Comparison of ENCODE assay signal across 8 cellular contexts in the genomic region with DNA sequence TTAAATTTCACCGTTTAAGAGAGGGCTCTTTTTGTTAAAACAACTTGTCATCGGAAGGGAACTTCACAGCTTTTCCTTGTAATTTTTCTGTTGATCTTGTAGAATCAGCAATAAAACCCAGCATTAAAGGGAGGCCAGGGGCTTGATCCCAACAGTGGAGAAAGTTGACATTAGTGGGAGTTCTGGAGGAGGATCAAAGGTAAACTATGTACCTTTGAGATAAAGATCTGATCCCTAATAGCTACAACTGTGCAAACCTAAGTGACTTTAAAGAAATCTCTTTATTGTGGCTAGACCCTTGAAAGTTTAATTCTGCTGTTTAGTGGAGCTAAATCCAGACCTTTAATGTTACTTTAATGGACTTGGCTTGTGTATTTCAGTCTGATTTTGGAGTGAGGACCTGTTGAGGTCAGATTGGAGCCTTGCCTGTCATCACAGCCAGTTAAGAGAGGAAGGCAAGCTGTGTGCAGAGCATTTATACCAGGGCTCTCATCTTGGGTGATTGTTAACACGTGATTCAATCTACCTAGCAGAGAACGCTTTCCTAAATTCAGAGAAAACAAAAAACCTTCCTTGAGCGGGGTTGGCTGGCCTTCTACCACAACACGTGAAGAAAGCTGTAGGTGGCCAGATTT. TPM values are rescaled to one million over a fixed set of nuclear protein-coding genes. Genes with fewer than 3 reads are reported as not detected.
A peak's percentile ranks its signal among the peaks of the same experiment; 100 is the strongest.
DNase-seq lines count a peak whose midpoint lies in the region; ATAC-seq and TF ChIP-seq lines count a peak whose summit lies in the region.

No MANE protein-coding gene starts in this region.

- peaks cover 26% of the 10 kb centered on the region for H3K36me3 Mint-ChIP-seq in activated T-helper 17 cell treated with anti-CD3 and anti-CD28 coated beads, Interleukin-2, amount 50 U/mL, for 72 hours (ENCODE audit: low read depth)

- peak overlapping the region; percentile 92 for H3K27ac Mint-ChIP-seq in activated T-helper 17 cell treated with anti-CD3 and anti-CD28 coated beads, Interleukin-2, amount 50 U/mL, for 72 hours

- peak overlapping the region; percentile 94 for H3K4me3 Mint-ChIP-seq in activated T-helper 17 cell treated with anti-CD3 and anti-CD28 coated beads, Interleukin-2, amount 50 U/mL, for 72 hours

- no peaks in the 10 kb centered on the region for H3K27me3 Mint-ChIP-seq in activated T-helper 17 cell treated with anti-CD3 and anti-CD28 coated beads, Interleukin-2, amount 50 U/mL, for 72 hours

- TF ChIP-seq POLR2A in erythroblast (IDR thresholded peaks at IDR 0.05; ENCODE audit: low read length): no peak

- peak; percentile 30 for ATAC-seq in activated T-helper 17 cell treated with anti-CD3 and anti-CD28 coated beads, Interleukin-2, amount 50 U/mL, for 72 hours (replicated peaks)
- ATAC-seq in HG03159 (IDR thresholded peaks at IDR 0.05; ENCODE audit: unreplicated experiment) (no peak), GM19452 (IDR thresholded peaks at IDR 0.05; ENCODE audit: unreplicated experiment) (no peak), GM18858 (IDR thresholded peaks at IDR 0.05; ENCODE audit: unreplicated experiment) (no peak)

- peak; percentile 9 for DNase-seq in stimulated activated CD4-positive, alpha-beta T cell treated with anti-CD3 and anti-CD28 coated beads, Interleukin-1b, Interleukin-23, amount 100 ng/mL, for 48 hours
- no peak for DNase-seq in stimulated activated CD4-positive, alpha-beta T cell treated with anti-CD3 and anti-CD28 coated beads, Interleukin-2, amount 100 ng/mL, for 48 hours
- DNase-seq in left kidney (ENCODE audit: low read depth, low spot score) (peak; percentile 29), erythroblast (lab: John Stamatoyannopoulos, UW) (no peak)

- no peaks in the 10 kb centered on the region for H3K9me3 Mint-ChIP-seq in activated T-helper 17 cell treated with anti-CD3 and anti-CD28 coated beads, Interleukin-2, amount 50 U/mL, for 72 hours

- H3K4me1 Mint-ChIP-seq in activated T-helper 17 cell treated with anti-CD3 and anti-CD28 coated beads, Interleukin-2, amount 50 U/mL, for 72 hours: peaks cover 10% of the 10 kb centered on the region

RNA-seq across cellular contexts. Expression of a gene that starts 1.7 kb away (rescaled TPM):
- 10 to 100 TPM; 45.5 to 50.6 TPM for total RNA-seq in activated T-helper 17 cell treated with anti-CD3 and anti-CD28 coated beads, Interleukin-2, amount 50 U/mL, for 72 hours

Comparison
In these comparisons a context has a peak if more than half of its experiments do, and no peak if none do; other contexts are left out.
1. DNase-seq: peak in stimulated activated CD4-positive, alpha-beta T cell treated with anti-CD3 and anti-CD28 coated beads, Interleukin-1b, Interleukin-23, amount 100 ng/mL, for 48 hours (single experiment) and left kidney (single experiment); none in stimulated activated CD4-positive, alpha-beta T cell treated with anti-CD3 and anti-CD28 coated beads, Interleukin-2, amount 100 ng/mL, for 48 hours (0 of 2) and erythroblast (0 of 2).